ENCODE assay signal across 1 cellular context in the genomic region with DNA sequence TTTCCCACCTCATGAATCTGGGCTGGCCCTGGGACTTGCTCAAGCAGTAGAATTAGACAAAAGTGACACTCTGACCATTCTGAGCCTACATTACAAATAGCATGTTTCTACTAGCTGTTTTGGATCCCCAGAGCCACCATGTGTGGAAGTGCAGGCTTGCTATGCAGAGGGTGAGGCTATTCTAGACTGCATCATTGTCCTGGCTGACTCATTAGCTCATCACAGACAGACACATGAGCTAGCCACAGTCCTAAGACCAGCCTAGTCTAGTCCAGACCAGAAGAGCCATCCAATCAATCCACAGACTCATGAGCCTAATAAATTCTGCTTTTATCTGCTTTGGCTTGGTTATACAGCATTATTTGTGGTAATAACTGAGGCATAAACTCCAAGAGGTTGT.
TF ChIP-seq lines count a peak whose summit lies in the region.

No MANE protein-coding gene starts in this region.

TF ChIP-seq in HCT116, 20 proteins besides CTCF, POLR2A, EP300 and RAD21 (continued from another document):
- TF ChIP-seq, protein P1, sequence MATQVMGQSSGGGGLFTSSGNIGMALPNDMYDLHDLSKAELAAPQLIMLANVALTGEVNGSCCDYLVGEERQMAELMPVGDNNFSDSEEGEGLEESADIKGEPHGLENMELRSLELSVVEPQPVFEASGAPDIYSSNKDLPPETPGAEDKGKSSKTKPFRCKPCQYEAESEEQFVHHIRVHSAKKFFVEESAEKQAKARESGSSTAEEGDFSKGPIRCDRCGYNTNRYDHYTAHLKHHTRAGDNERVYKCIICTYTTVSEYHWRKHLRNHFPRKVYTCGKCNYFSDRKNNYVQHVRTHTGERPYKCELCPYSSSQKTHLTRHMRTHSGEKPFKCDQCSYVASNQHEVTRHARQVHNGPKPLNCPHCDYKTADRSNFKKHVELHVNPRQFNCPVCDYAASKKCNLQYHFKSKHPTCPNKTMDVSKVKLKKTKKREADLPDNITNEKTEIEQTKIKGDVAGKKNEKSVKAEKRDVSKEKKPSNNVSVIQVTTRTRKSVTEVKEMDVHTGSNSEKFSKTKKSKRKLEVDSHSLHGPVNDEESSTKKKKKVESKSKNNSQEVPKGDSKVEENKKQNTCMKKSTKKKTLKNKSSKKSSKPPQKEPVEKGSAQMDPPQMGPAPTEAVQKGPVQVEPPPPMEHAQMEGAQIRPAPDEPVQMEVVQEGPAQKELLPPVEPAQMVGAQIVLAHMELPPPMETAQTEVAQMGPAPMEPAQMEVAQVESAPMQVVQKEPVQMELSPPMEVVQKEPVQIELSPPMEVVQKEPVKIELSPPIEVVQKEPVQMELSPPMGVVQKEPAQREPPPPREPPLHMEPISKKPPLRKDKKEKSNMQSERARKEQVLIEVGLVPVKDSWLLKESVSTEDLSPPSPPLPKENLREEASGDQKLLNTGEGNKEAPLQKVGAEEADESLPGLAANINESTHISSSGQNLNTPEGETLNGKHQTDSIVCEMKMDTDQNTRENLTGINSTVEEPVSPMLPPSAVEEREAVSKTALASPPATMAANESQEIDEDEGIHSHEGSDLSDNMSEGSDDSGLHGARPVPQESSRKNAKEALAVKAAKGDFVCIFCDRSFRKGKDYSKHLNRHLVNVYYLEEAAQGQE (IDR thresholded peaks at IDR 0.05; ENCODE audit: low read depth) = no peak
- TF ChIP-seq, protein P2, sequence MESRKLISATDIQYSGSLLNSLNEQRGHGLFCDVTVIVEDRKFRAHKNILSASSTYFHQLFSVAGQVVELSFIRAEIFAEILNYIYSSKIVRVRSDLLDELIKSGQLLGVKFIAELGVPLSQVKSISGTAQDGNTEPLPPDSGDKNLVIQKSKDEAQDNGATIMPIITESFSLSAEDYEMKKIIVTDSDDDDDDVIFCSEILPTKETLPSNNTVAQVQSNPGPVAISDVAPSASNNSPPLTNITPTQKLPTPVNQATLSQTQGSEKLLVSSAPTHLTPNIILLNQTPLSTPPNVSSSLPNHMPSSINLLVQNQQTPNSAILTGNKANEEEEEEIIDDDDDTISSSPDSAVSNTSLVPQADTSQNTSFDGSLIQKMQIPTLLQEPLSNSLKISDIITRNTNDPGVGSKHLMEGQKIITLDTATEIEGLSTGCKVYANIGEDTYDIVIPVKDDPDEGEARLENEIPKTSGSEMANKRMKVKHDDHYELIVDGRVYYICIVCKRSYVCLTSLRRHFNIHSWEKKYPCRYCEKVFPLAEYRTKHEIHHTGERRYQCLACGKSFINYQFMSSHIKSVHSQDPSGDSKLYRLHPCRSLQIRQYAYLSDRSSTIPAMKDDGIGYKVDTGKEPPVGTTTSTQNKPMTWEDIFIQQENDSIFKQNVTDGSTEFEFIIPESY (IDR thresholded peaks at IDR 0.05; ENCODE audit: extremely low read depth, insufficient replicate concordance, low read length) = no peak
- peak; percentile 54; the same call in 1 of the 2 replicates for TF ChIP-seq CBX3 (IDR thresholded peaks at IDR 0.05; ENCODE audit: low read depth)
